Comparison of ENCODE assay signal across 1 cellular context in genomic region chr2:136527560-136527959, GRCh38.
TF ChIP-seq lines count a peak whose summit lies in the region.

No MANE protein-coding gene starts in this region.

TF ChIP-seq in HepG2, 621 proteins besides CTCF, POLR2A, EP300 and RAD21 (continued from another document and continues in another):
- TF ChIP-seq ZNF513 (CRISPR knock-in tag; conservative IDR thresholded peaks at IDR 0.05) (no peak), NFAT5 (CRISPR knock-in tag; IDR thresholded peaks at IDR 0.05) (no peak), ZBTB14 (CRISPR knock-in tag; IDR thresholded peaks at IDR 0.05) (no peak), GTF2F1 (IDR thresholded peaks at IDR 0.05; ENCODE audit: low read length) (no peak), SAP130 (CRISPR knock-in tag; IDR thresholded peaks at IDR 0.05; ENCODE audit: low read depth) (peak; percentile 25; the same call in 1 of the 2 replicates), TFE3 (CRISPR knock-in tag; IDR thresholded peaks at IDR 0.05) (0 out of 2 replicates have a peak, but pooled peaks have one; percentile 43), EHMT2 (IDR thresholded peaks at IDR 0.05; ENCODE audit: borderline replicate concordance, low read depth, low read length) (peak; percentile 99), ZNF720 (CRISPR knock-in tag; IDR thresholded peaks at IDR 0.05) (no peak), MXD4 (CRISPR knock-in tag; IDR thresholded peaks at IDR 0.05) (no peak), EED (CRISPR knock-in tag; IDR thresholded peaks at IDR 0.05) (no peak), YEATS4 (CRISPR knock-in tag; IDR thresholded peaks at IDR 0.05; ENCODE audit: borderline replicate concordance) (no peak), KDM4B (CRISPR knock-in tag; IDR thresholded peaks at IDR 0.05) (no peak), RBAK (CRISPR knock-in tag; IDR thresholded peaks at IDR 0.05) (no peak), ZNF326 (CRISPR knock-in tag; IDR thresholded peaks at IDR 0.05; ENCODE audit: borderline replicate concordance) (no peak), RARA (CRISPR knock-in tag; IDR thresholded peaks at IDR 0.05) (peak; percentile 42; the same call in 1 of the 2 replicates), ZNF839 (CRISPR knock-in tag; IDR thresholded peaks at IDR 0.05; ENCODE audit: borderline replicate concordance) (no peak), ZNF331 (CRISPR knock-in tag; IDR thresholded peaks at IDR 0.05) (0 out of 2 replicates have a peak, but pooled peaks have one; percentile 58), ZNF598 (CRISPR knock-in tag; IDR thresholded peaks at IDR 0.05; ENCODE audit: borderline replicate concordance) (no peak), GLMP (CRISPR knock-in tag; IDR thresholded peaks at IDR 0.05; ENCODE audit: borderline replicate concordance) (no peak), XRCC5 (optimal IDR thresholded peaks at IDR 0.05; ENCODE audit: low read length) (peak; percentile 14), ZNF160 (CRISPR knock-in tag; IDR thresholded peaks at IDR 0.05) (no peak), SMAD3 (CRISPR knock-in tag; IDR thresholded peaks at IDR 0.05) (no peak), NBN (conservative IDR thresholded peaks at IDR 0.05) (no peak), ZNF432 (CRISPR knock-in tag; IDR thresholded peaks at IDR 0.05; ENCODE audit: borderline replicate concordance) (no peak), ZBTB1 (CRISPR knock-in tag; IDR thresholded peaks at IDR 0.05; ENCODE audit: borderline replicate concordance) (no peak), DZIP1 (CRISPR knock-in tag; IDR thresholded peaks at IDR 0.05) (no peak), THRA (CRISPR knock-in tag; IDR thresholded peaks at IDR 0.05; ENCODE audit: borderline replicate concordance) (no peak), MYPOP (CRISPR knock-in tag; IDR thresholded peaks at IDR 0.05) (no peak), ZMYM4 (CRISPR knock-in tag; IDR thresholded peaks at IDR 0.05) (no peak), PCBP1 (IDR thresholded peaks at IDR 0.05; ENCODE audit: borderline replicate concordance, low read depth, low read length) (no peak), ZNF431 (CRISPR knock-in tag; IDR thresholded peaks at IDR 0.05; ENCODE audit: borderline replicate concordance, low read depth) (no peak), BRF2 (CRISPR knock-in tag; IDR thresholded peaks at IDR 0.05) (no peak), HDAC2 (CRISPR knock-in tag; IDR thresholded peaks at IDR 0.05) (peak; percentile 64; the same call in 1 of the 2 replicates), HOXD1 (CRISPR knock-in tag; IDR thresholded peaks at IDR 0.05) (no peak), RXRB (CRISPR knock-in tag; IDR thresholded peaks at IDR 0.05; ENCODE audit: borderline replicate concordance) (no peak), ERF (CRISPR knock-in tag; IDR thresholded peaks at IDR 0.05) (0 out of 2 replicates have a peak, but pooled peaks have one; percentile 36), REST (IDR thresholded peaks at IDR 0.05; ENCODE audit: borderline replicate concordance in 1 of 2, low read depth in 1 of 2, low read length in 2 of 2) (peak; percentile 83 to 97), MIER2 (CRISPR knock-in tag; IDR thresholded peaks at IDR 0.05) (peak; percentile 98)
